In genomic region chr17:40522961-40523310, GRCh38 we compare ENCODE assay signal across 1 cellular context.
TF ChIP-seq lines count a peak whose summit lies in the region.

No MANE protein-coding gene starts in this region.

TF ChIP-seq in K562, 482 proteins besides CTCF, POLR2A, EP300 and RAD21:
- no peak for TF ChIP-seq CCAR2 (IDR thresholded peaks at IDR 0.05; ENCODE audit: low read depth, low read length)
- 0 out of 2 replicates have a peak, but pooled peaks have one; percentile 18 for TF ChIP-seq ZNF316 (IDR thresholded peaks at IDR 0.05)
